In the genomic region with DNA sequence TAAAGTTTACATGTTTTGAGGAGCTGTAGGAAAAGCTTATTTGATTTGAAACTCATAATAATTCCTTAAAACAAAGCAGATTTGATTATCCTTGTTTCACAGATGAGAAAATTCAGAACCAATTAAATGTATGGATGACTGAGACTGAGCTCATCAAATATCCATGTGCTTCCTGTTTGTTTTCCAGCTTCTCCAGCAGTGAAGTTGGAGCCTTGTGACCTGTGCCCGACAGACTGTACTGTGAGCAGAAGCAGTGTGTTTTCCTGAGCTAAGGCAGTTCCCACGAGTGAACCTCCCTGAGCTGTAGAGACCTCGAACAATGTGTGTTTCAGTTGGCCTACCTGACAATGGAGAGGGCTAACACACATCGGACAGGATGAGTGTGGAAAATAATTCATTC, we compare ENCODE assay signal across 13 cellular contexts.
"Had no signal": no experiment of that assay in that cellular context is flagged by ENCODE, and none has a peak within 500 bp of the region (broad histone marks: within the 10 kb centered on the region; RNA-seq: fewer than 3 reads in every experiment).

No MANE protein-coding gene starts in this region.

- H3K9me3 Mint-ChIP-seq: activated naive CD4-positive, alpha-beta T cell treated with anti-CD3 and anti-CD28 coated beads, Interleukin-2, amount 50 U/mL, for 24 hours; stimulated activated naive CD8-positive, alpha-beta T cell treated with anti-CD3 and anti-CD28 coated beads, Interleukin-15, amount 100 ng/mL, for 72 hours had no signal

- H3K27ac Mint-ChIP-seq: activated naive CD4-positive, alpha-beta T cell treated with anti-CD3 and anti-CD28 coated beads, Interleukin-2, amount 50 U/mL, for 24 hours; stimulated activated naive CD8-positive, alpha-beta T cell treated with anti-CD3 and anti-CD28 coated beads, Interleukin-15, amount 100 ng/mL, for 72 hours had no signal

- H3K27me3 ChIP-seq: breast epithelium, gastrocnemius medialis, testis had no signal

- H3K4me3 ChIP-seq: breast epithelium, gastrocnemius medialis, testis had no signal

- H3K9me3 ChIP-seq: breast epithelium, gastrocnemius medialis, testis had no signal

- H3K36me3 Mint-ChIP-seq: activated naive CD4-positive, alpha-beta T cell treated with anti-CD3 and anti-CD28 coated beads, Interleukin-2, amount 50 U/mL, for 24 hours had no signal

- H3K27me3 Mint-ChIP-seq: stimulated activated naive CD8-positive, alpha-beta T cell treated with anti-CD3 and anti-CD28 coated beads, Interleukin-15, amount 100 ng/mL, for 72 hours had no signal

- DNase-seq: activated CD4-positive, alpha-beta T cell treated with anti-CD3 and anti-CD28 coated beads, Interleukin-2, amount 50 U/mL, for 4 hours; activated effector memory CD4-positive, alpha-beta T cell treated with Interleukin-2 at 50 U/mL for 16 hours; activated T-cell treated with anti-CD3 and anti-CD28 coated beads, Interleukin-2, amount 50 U/mL, for 1 hour; amygdala; gastrocnemius medialis; islet precursor cell; stimulated activated CD4-positive, alpha-beta T cell treated with anti-CD3 and anti-CD28 coated beads, Interleukin-4, amount 100 ng/mL, for 4 hours; stimulated activated naive CD8-positive, alpha-beta T cell treated with anti-CD3 and anti-CD28 coated beads, Interleukin-15, amount 100 ng/mL, for 72 hours; T-helper 2 cell; testis had no signal

- H3K4me1 Mint-ChIP-seq: activated naive CD4-positive, alpha-beta T cell treated with anti-CD3 and anti-CD28 coated beads, Interleukin-2, amount 50 U/mL, for 24 hours had no signal

- H3K4me1 ChIP-seq: breast epithelium, gastrocnemius medialis had no signal

- H3K4me3 Mint-ChIP-seq: activated naive CD4-positive, alpha-beta T cell treated with anti-CD3 and anti-CD28 coated beads, Interleukin-2, amount 50 U/mL, for 24 hours; stimulated activated naive CD8-positive, alpha-beta T cell treated with anti-CD3 and anti-CD28 coated beads, Interleukin-15, amount 100 ng/mL, for 72 hours had no signal

- H3K36me3 ChIP-seq: breast epithelium, gastrocnemius medialis had no signal

- H3K27ac ChIP-seq: breast epithelium, gastrocnemius medialis, testis had no signal

- ATAC-seq: activated CD4-positive, CD25-positive, alpha-beta regulatory T cell treated with anti-CD3 and anti-CD28 coated beads, Interleukin-2, amount 50 U/mL, for 24 hours; gastrocnemius medialis; stimulated activated naive CD8-positive, alpha-beta T cell treated with anti-CD3 and anti-CD28 coated beads, Interleukin-15, amount 100 ng/mL, for 72 hours had no signal
